2 cellular contexts compared by ENCODE assay signal in the genomic region with DNA sequence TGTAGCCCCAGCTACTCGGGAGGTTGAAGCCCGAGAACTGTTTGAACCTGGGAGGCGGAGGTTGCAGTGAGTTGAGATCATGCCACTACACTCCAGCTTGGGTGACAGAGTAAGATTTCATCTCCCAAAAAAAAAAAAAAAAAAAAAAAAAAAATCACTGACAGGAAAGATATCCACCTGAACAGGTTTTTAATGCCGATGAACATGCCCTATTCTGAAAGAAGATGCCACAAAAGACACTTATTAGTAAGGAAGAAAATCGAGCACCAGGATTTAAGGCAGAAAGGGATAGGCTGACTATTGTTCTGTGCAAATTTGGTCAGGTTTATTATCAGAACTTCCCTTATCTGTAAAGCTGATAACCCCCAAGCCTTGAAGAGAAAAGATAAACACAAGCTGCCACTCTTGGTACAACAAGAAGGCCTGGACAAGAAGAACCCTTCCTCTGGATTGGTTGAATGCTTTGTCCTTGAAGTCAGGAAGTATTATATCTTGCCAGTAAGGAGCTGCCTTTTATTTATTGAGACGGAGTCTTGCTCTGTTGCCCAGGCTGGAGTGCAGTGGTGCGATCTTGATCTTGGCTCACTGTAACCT.
TF ChIP-seq lines count a peak whose summit lies in the region.

No MANE protein-coding gene starts in this region.

TF ChIP-seq in HEK293, 187 proteins besides CTCF, POLR2A, EP300 and RAD21:
- TF ChIP-seq ZNF121 (tag by site-specific recombination; IDR thresholded peaks at IDR 0.05): peak; percentile 84
- TF ChIP-seq, protein P1, sequence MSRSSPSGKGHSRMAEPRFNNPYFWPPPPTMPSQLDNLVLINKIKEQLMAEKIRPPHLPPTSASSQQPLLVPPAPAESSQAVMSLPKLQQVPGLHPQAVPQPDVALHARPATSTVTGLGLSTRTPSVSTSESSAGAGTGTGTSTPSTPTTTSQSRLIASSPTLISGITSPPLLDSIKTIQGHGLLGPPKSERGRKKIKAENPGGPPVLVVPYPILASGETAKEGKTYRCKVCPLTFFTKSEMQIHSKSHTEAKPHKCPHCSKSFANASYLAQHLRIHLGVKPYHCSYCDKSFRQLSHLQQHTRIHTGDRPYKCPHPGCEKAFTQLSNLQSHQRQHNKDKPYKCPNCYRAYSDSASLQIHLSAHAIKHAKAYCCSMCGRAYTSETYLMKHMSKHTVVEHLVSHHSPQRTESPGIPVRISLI (tag by site-specific recombination; IDR thresholded peaks at IDR 0.05): peak; percentile 94
- TF ChIP-seq, protein P2, sequence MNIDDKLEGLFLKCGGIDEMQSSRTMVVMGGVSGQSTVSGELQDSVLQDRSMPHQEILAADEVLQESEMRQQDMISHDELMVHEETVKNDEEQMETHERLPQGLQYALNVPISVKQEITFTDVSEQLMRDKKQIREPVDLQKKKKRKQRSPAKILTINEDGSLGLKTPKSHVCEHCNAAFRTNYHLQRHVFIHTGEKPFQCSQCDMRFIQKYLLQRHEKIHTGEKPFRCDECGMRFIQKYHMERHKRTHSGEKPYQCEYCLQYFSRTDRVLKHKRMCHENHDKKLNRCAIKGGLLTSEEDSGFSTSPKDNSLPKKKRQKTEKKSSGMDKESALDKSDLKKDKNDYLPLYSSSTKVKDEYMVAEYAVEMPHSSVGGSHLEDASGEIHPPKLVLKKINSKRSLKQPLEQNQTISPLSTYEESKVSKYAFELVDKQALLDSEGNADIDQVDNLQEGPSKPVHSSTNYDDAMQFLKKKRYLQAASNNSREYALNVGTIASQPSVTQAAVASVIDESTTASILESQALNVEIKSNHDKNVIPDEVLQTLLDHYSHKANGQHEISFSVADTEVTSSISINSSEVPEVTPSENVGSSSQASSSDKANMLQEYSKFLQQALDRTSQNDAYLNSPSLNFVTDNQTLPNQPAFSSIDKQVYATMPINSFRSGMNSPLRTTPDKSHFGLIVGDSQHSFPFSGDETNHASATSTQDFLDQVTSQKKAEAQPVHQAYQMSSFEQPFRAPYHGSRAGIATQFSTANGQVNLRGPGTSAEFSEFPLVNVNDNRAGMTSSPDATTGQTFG (tag by site-specific recombination; IDR thresholded peaks at IDR 0.05; ENCODE audit: borderline replicate concordance): no peak

TF ChIP-seq in K562, 482 proteins besides CTCF, POLR2A, EP300 and RAD21:
- no peak for TF ChIP-seq RBFOX2 (IDR thresholded peaks at IDR 0.05; ENCODE audit: low read depth, low read length)
- TF ChIP-seq ARID1B (IDR thresholded peaks at IDR 0.05): peak; percentile 31
- TF ChIP-seq BCOR (IDR thresholded peaks at IDR 0.05): 0 out of 2 replicates have a peak, but pooled peaks have one; percentile 15
- 0 out of 2 replicates have a peak, but pooled peaks have one; percentile 35 for TF ChIP-seq ZNF121 (CRISPR knock-in tag; conservative IDR thresholded peaks at IDR 0.05)
- 0 out of 2 replicates have a peak, but pooled peaks have one; percentile 57 for TF ChIP-seq SOX6 (IDR thresholded peaks at IDR 0.05)
- no peak for TF ChIP-seq TBP (optimal IDR thresholded peaks at IDR 0.05; ENCODE audit: low read depth, low read length)
- TF ChIP-seq, protein P3, sequence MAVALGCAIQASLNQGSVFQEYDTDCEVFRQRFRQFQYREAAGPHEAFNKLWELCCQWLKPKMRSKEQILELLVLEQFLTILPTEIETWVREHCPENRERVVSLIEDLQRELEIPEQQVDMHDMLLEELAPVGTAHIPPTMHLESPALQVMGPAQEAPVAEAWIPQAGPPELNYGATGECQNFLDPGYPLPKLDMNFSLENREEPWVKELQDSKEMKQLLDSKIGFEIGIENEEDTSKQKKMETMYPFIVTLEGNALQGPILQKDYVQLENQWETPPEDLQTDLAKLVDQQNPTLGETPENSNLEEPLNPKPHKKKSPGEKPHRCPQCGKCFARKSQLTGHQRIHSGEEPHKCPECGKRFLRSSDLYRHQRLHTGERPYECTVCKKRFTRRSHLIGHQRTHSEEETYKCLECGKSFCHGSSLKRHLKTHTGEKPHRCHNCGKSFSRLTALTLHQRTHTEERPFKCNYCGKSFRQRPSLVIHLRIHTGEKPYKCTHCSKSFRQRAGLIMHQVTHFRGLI (CRISPR knock-in tag; IDR thresholded peaks at IDR 0.05): no peak
- TF ChIP-seq ZNF224 (CRISPR knock-in tag; IDR thresholded peaks at IDR 0.05): no peak
- TF ChIP-seq PTTG1 (tag; IDR thresholded peaks at IDR 0.05; ENCODE audit: low read depth): no peak
- TF ChIP-seq, protein P4, sequence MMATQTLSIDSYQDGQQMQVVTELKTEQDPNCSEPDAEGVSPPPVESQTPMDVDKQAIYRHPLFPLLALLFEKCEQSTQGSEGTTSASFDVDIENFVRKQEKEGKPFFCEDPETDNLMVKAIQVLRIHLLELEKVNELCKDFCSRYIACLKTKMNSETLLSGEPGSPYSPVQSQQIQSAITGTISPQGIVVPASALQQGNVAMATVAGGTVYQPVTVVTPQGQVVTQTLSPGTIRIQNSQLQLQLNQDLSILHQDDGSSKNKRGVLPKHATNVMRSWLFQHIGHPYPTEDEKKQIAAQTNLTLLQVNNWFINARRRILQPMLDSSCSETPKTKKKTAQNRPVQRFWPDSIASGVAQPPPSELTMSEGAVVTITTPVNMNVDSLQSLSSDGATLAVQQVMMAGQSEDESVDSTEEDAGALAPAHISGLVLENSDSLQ (IDR thresholded peaks at IDR 0.05): peak; percentile 62
- 0 out of 2 replicates have a peak, but pooled peaks have one; percentile 20 for TF ChIP-seq ELF2 (CRISPR knock-in tag; IDR thresholded peaks at IDR 0.05)
- TF ChIP-seq, protein P5, sequence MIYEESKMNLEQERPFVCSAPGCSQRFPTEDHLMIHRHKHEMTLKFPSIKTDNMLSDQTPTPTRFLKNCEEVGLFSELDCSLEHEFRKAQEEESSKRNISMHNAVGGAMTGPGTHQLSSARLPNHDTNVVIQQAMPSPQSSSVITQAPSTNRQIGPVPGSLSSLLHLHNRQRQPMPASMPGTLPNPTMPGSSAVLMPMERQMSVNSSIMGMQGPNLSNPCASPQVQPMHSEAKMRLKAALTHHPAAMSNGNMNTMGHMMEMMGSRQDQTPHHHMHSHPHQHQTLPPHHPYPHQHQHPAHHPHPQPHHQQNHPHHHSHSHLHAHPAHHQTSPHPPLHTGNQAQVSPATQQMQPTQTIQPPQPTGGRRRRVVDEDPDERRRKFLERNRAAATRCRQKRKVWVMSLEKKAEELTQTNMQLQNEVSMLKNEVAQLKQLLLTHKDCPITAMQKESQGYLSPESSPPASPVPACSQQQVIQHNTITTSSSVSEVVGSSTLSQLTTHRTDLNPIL (CRISPR knock-in tag; IDR thresholded peaks at IDR 0.05): no peak
- TF ChIP-seq ZNF445 (CRISPR knock-in tag; IDR thresholded peaks at IDR 0.05; ENCODE audit: low read depth): no peak
